Comparison of ENCODE assay signal across 8 cellular contexts in the genomic region with DNA sequence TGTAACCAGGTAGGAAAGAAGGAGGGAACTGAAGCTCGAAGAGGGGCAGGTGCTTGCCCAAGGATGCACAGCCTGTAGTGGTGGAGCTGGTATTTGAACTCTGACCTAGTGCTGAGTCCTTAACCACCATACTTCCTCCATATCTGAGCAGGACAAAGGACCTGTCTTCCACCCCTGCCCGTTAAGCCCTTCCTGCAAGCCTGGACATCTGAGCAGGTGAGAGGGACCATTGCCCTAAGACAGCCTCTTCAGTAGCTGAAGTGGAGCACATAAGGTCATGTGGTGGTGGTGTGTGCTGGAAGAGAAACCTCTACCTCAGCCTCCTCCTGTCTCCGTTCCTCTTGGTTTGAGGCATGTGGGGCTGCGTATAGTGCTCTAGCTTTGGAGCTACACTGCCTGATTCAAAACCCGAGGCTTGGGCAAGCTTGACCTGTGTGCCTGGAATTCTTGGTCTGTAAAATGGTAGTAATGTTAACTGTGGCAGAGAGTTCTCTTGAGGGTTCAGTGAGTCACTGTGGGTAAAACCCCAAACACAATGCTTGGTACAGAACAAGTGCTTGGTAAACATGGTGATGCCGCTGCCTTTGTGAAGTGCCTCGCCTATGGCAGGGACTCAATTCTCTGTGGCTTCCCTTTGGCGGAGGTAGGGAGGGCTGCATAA. TPM values are rescaled to one million over a fixed set of nuclear protein-coding genes. Genes with fewer than 3 reads are reported as not detected.
DNase-seq lines count a peak whose midpoint lies in the region; ATAC-seq and TF ChIP-seq lines count a peak whose summit lies in the region.

No MANE protein-coding gene starts in this region.

- H3K9me3 Mint-ChIP-seq in endodermal cell, result no peaks in the 10 kb centered on the region

- peaks cover 7% of the 10 kb centered on the region for H3K36me3 Mint-ChIP-seq in endodermal cell (ENCODE audit: low read depth)

- no peaks in the 10 kb centered on the region for H3K27me3 ChIP-seq in endodermal cell (ENCODE audit: control insufficient read depth, insufficient read depth, low read length, poor library complexity, severe bottlenecking)

- WGBS in endodermal cell (ENCODE audit: insufficient coverage in 1 of 2, insufficient read length in 1 of 2), 2 experiments, result 85 to 92% methylated on average over 3 to 8 of the region's 8 CpGs

- H3K4me3 ChIP-seq in endodermal cell (ENCODE audit: low read length), result peak overlapping the region; percentile 26

- H3K9ac ChIP-seq in endodermal cell (ENCODE audit: extremely low read depth, low read length, poor library complexity, severe bottlenecking), result no peak overlapping the region

- no peak overlapping the region for H3K4me3 Mint-ChIP-seq in endodermal cell

- H3K4me1 ChIP-seq in endodermal cell (ENCODE audit: control insufficient read depth, insufficient read depth, low read length), result peaks cover 49% of the 10 kb centered on the region

- no peak for TF ChIP-seq CTCF in endodermal cell (conservative IDR thresholded peaks at IDR 0.05)

- H3K36me3 ChIP-seq in endodermal cell (ENCODE audit: control insufficient read depth, insufficient read depth, low read length), result peaks cover 43% of the 10 kb centered on the region

- peak; percentile 74 for DNase-seq in COLO668 (lab: John Stamatoyannopoulos, UW; ENCODE audit: unreplicated experiment)
- peak; percentile 97 for DNase-seq in HT1080 (ENCODE audit: low read depth)
- DNase-seq in activated CD4-positive, alpha-beta T cell treated with anti-CD3 and anti-CD28 coated beads for 4 hours, result peak; percentile 49 to 57
- DNase-seq in endodermal cell, result no peak
- DNase-seq in stimulated activated CD8-positive, alpha-beta memory T cell treated with anti-CD3 and anti-CD28 coated beads, Interleukin-12 subunit alpha, Interleukin-12 subunit beta, amount 100 ng/mL, for 4 hours (ENCODE audit: low read depth), result peak; percentile 46
- no peak for DNase-seq in midbrain (lab: John Stamatoyannopoulos, UW)
- DNase-seq in NAMALWA (ENCODE audit: low spot score), result no peak
- DNase-seq in left lobe of liver (ENCODE audit: low spot score), result no peak

- no peaks in the 10 kb centered on the region for H3K27me3 Mint-ChIP-seq in endodermal cell (ENCODE audit: insufficient read depth)

- no peak overlapping the region for H3K27ac ChIP-seq in endodermal cell (ENCODE audit: low read depth, low read length)

- peaks cover 61% of the 10 kb centered on the region for H3K4me1 Mint-ChIP-seq in endodermal cell

- no peak for ATAC-seq in left lobe of liver

- no peak overlapping the region for H3K27ac Mint-ChIP-seq in endodermal cell

- no peaks in the 10 kb centered on the region for H3K9me3 ChIP-seq in endodermal cell (ENCODE audit: control insufficient read depth, low read length)

RNA-seq across cellular contexts. Expression of a gene that starts 7.4 kb away (rescaled TPM):
- total RNA-seq in HT1080 (2014; rRNA removed; shearing (Covaris generic)), result 51.5 and 58.2 TPM in 2 replicates
- polyA plus RNA-seq in HT1080 (2015; cell fraction: cytosol; rRNA removed), result 29.3 and 32.6 TPM in 2 replicates
- polyA plus RNA-seq in HT1080 (2015; cell fraction: nucleus; rRNA removed), result 27.1 and 33.5 TPM in 2 replicates
- total RNA-seq in endodermal cell (10 to 100 TPM; 30.2 to 43.4 TPM), left lobe of liver (7.8 TPM)
- 25.0 TPM for polyA plus RNA-seq in endodermal cell (2013, experiment 1 of 2)
- 25.7 TPM for polyA plus RNA-seq in endodermal cell (2013, experiment 2 of 2)

Comparison
In these comparisons a context has a peak if more than half of its experiments do, and no peak if none do; other contexts are left out.
1. DNase-seq: peak in COLO668 (single experiment), HT1080 (single experiment), activated CD4-positive, alpha-beta T cell treated with anti-CD3 and anti-CD28 coated beads for 4 hours (2 of 2) and stimulated activated CD8-positive, alpha-beta memory T cell treated with anti-CD3 and anti-CD28 coated beads, Interleukin-12 subunit alpha, Interleukin-12 subunit beta, amount 100 ng/mL, for 4 hours (single experiment); none in endodermal cell (single experiment), midbrain (single experiment), NAMALWA (single experiment) and left lobe of liver (single experiment).